Comparison of ENCODE assay signal across 8 cellular contexts in the genomic region with DNA sequence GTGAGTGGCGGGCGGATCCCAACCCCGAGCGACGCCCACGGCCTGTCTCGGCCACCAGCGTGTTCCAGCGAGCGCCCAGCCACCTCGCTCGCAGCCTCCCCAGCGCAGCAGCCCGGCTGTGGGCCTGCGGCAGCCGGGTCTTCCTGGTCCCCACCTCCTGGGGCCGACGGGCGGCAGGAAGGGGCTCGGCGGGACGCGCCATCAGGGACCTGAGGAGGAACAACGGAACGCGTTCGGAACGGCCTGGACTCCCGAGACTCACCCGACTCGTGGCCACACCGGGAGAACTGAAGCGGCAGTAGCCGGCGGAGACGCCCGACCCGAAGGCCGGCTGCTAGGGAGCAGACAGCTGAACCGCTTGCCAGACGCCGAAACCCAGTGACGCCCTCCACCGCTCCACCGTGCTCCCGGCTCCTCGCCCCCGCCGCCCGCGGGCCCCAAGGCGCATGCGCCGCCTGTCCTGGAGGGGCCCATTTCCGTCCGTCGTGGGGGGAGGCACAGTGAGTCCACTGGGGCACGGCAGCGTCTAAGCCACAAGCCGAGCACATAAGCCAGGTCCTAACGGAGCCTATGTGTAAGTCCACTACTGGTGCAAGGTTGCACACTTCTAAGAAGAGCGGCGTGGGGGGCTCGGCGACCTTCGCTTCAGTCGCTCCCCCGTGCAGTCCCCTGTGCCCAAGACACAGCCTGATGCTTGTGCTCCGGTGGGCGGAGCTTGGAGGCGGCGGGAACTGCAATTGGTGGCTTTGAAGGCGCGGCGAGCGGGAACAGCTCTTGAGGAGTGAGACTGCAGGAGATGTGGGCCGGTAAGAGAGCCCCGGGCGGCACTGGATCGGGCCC. TPM values are rescaled to one million over a fixed set of nuclear protein-coding genes. Genes with fewer than 3 reads are reported as not detected.
DNase-seq lines count a peak whose midpoint lies in the region; ATAC-seq and TF ChIP-seq lines count a peak whose summit lies in the region.

A gene with protein sequence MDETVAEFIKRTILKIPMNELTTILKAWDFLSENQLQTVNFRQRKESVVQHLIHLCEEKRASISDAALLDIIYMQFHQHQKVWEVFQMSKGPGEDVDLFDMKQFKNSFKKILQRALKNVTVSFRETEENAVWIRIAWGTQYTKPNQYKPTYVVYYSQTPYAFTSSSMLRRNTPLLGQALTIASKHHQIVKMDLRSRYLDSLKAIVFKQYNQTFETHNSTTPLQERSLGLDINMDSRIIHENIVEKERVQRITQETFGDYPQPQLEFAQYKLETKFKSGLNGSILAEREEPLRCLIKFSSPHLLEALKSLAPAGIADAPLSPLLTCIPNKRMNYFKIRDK (plus strand): TSS at position 743 of the 840 bp plus-strand sequence. CDS start 4,726 bp downstream, outside the sequence.
Gene CMC2 (minus strand): TSS at position 414 of the 840 bp plus-strand sequence. CDS start 9,491 bp downstream, outside the sequence.

- DNase-seq in AML-193 (lab: John Stamatoyannopoulos, UW), result peak; percentile 90 to 92
- DNase-seq in NCI-H460 (ENCODE audit: extremely low read depth, low read depth), result peak; percentile 96
- DNase-seq in activated CD4-positive, CD25-positive, alpha-beta regulatory T cell treated with anti-CD3 and anti-CD28 coated beads, Interleukin-2, amount 50 U/mL, for 72 hours, result peak; percentile 96
- peak; percentile 99 for DNase-seq in cerebellar cortex (ENCODE audit: low spot score)
- peak; percentile 99 for DNase-seq in islet precursor cell
- peak; percentile 95 for DNase-seq in stimulated activated CD4-positive, alpha-beta T cell treated with anti-CD3 and anti-CD28 coated beads, Interleukin-12 subunit alpha, Interleukin-12 subunit beta, amount 100 ng/mL, for 4 hours

- peak; percentile 90 for ATAC-seq in HG03432 (IDR thresholded peaks at IDR 0.05; ENCODE audit: unreplicated experiment)

- TF ChIP-seq POLR2A in GM19193 (IDR thresholded peaks at IDR 0.05; ENCODE audit: extremely low read depth, insufficient read depth, insufficient read length), result peak; percentile 75

RNA-seq across cellular contexts. Expression of the first gene that starts in this region (rescaled TPM):
- 73.3 and 92.6 TPM in 2 replicates for total RNA-seq in NCI-H460 (2014; rRNA removed; shearing (Covaris generic))
- 36.4 and 48.7 TPM in 2 replicates for polyA plus RNA-seq in NCI-H460 (2014; cell fraction: nucleus; rRNA removed)

RNA-seq across cellular contexts. Expression of gene CMC2, which starts in this region (rescaled TPM):
- 106 and 119 TPM in 2 replicates for total RNA-seq in NCI-H460 (2014; rRNA removed; shearing (Covaris generic))
- 96.0 and 224 TPM in 2 replicates for polyA plus RNA-seq in NCI-H460 (2014; cell fraction: nucleus; rRNA removed)

Comparison
In these comparisons a context has a peak if more than half of its experiments do, and no peak if none do; other contexts are left out.
1. Peak in every context shown above with its lines: DNase-seq and ATAC-seq.